ENCODE assay signal across 9 cellular contexts in the genomic region with DNA sequence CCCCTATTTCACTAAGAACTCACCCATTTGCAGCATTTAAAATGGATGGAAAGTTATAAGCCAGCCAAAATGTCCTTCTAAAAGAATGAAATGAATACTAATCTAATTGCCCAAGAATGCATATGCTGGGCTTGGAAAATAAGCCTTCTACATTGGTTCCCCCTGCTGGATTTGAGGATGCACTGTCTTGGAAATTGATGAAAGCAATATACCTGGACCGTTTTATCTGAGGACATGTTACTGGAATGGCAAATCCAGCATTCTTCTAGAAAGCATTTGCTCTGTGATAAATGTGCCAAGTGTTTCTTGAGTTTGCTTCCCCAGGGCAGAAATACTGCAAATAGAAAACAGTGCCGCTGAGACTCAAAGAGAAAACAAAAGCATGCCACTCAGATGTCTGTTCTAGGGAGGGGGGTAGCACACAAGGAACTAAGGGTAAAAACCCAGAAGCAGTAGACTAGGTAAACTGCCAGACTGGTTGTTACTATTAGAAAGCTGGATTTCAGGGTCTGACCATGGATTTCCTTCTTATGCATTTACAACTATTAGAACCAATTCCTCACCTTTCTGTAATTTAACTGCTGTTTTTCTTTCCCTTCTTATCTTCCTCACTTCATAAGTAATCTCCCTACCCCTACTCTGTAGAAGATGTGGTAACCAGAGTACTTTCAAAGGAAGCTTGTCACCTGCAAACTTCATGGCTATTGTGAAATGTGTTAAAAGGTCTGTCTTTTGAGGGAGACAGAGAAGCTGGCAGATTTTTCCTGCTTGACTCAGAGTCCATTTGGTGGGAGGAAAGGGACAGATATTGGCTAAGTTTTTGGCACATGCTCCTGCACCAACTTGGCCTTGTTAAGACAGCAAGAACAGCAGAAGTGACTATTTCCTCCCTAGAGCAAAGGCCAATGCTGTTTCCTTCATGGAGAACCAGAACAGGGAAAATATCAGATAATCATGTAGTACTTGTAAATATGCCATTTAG.
A peak's percentile ranks its signal among the peaks of the same experiment; 100 is the strongest.
DNase-seq lines count a peak whose midpoint lies in the region; ATAC-seq and TF ChIP-seq lines count a peak whose summit lies in the region.
"Had no signal": no experiment of that assay in that cellular context is flagged by ENCODE, and none has a peak within 500 bp of the region (broad histone marks: within the 10 kb centered on the region; RNA-seq: fewer than 3 reads in every experiment).

No MANE protein-coding gene starts in this region.

- ATAC-seq in HG02885 (IDR thresholded peaks at IDR 0.05; ENCODE audit: poor library complexity, unreplicated experiment): no peak

- WGBS in SK-N-SH (ENCODE audit: low lambda C conversion rate): 2% methylated on average over 2 of the region's 2 CpGs

- peak; percentile 88 for TF ChIP-seq RAD21 in SK-N-SH (IDR thresholded peaks at IDR 0.05; ENCODE audit: low read length)

- H3K79me2 ChIP-seq in SK-N-SH (ENCODE audit: insufficient read depth): no peaks in the 10 kb centered on the region

- H3K4me3 ChIP-seq in BJ (ENCODE audit: low read depth, low read length) (no peak overlapping the region), SK-N-SH (ENCODE audit: low read depth in 2 of 2, low read length in 1 of 2) (no peak overlapping the region; a peak in 1 of 4 replicates)
- H3K4me3 ChIP-seq in Jurkat, Clone E6-1 (ENCODE audit: low read length): no peak overlapping the region

- TF ChIP-seq EP300 in SK-N-SH (IDR thresholded peaks at IDR 0.05; ENCODE audit: borderline replicate concordance in 1 of 2, low read depth in 1 of 2, low read length in 1 of 2): no peak

- CTCF ChIA-PET in BJ (lab: Yijun Ruan, JAX): interaction anchor here (0.6 to 0.9 kb wide), 2 partner anchors 555 to 1597 kb away, joined by 3 read pairs; no protein-coding TSS in a partner anchor
- CTCF ChIA-PET in SK-N-SH (lab: Yijun Ruan, JAX): interaction anchor here (0.6 to 1.7 kb wide), 11 partner anchors 10 to 1593 kb away, joined by 3 to 6 read pairs (median 3); partner anchors contain the start of gene FLRT3

- no peak overlapping the region for H2AFZ ChIP-seq in SK-N-SH (ENCODE audit: low read depth)

- POLR2A ChIA-PET in BJ (lab: Charles Lee) (interaction anchor here (0.6 kb wide), 1 partner anchor 754 kb away, joined by 3 read pairs; no protein-coding TSS in a partner anchor), SK-N-SH (lab: Yijun Ruan, JAX) (no interaction called here)

- no peaks in the 10 kb centered on the region for H3F3A ChIP-seq in SK-N-SH (replicated peaks; ENCODE audit: insufficient read depth)

- H3K36me3 ChIP-seq in BJ (ENCODE audit: control insufficient read depth, insufficient read depth, low read length): no peaks in the 10 kb centered on the region
- H3K36me3 ChIP-seq in SK-N-SH (replicated peaks in 1 of 2; ENCODE audit: control insufficient read depth in 1 of 2, insufficient read depth in 2 of 2, low read length in 1 of 2): no peaks in the 10 kb centered on the region

- no peak overlapping the region for H3K27ac ChIP-seq in SK-N-SH (ENCODE audit: low read depth in 2 of 2, low read length in 1 of 2)

- H3K27me3 ChIP-seq in BJ (ENCODE audit: control insufficient read depth, insufficient read depth, low read length): no peaks in the 10 kb centered on the region
- H3K27me3 ChIP-seq in SK-N-SH (ENCODE audit: insufficient read depth): no peaks in the 10 kb centered on the region

- H3K27me3 Mint-ChIP-seq in T-helper 2 cell treated with Interferon-gamma antibody and Interleukin-4, amounts not matched to agents 5 μg/mL and 100 μg/mL, for 36 hours (ENCODE audit: low read depth): no peaks in the 10 kb centered on the region

- peak; percentile 11 for DNase-seq in BJ (ENCODE audit: low read depth)
- DNase-seq in Jurkat, Clone E6-1 (ENCODE audit: low read depth, low spot score): peak; percentile 14
- peak; percentile 39 for DNase-seq in SK-N-SH
- peak; percentile 11 for DNase-seq in hepatic stellate cell (ENCODE audit: low spot score)
- DNase-seq in superior temporal gyrus (ENCODE audit: extremely low spot score): peak; percentile 79
- DNase-seq in activated naive CD4-positive, alpha-beta T cell treated with anti-CD3 and anti-CD28 coated beads, Interleukin-2, amount 50 U/mL, for 16 hours: no peak
- no peak for DNase-seq in T-helper 2 cell treated with Interferon-gamma antibody and Interleukin-4, amounts not matched to agents 5 μg/mL and 100 μg/mL, for 36 hours (ENCODE audit: low spot score)

- no peaks in the 10 kb centered on the region for H3K36me3 Mint-ChIP-seq in T-helper 2 cell treated with Interferon-gamma antibody and Interleukin-4, amounts not matched to agents 5 μg/mL and 100 μg/mL, for 36 hours (ENCODE audit: low read depth)

- H3K4me3 Mint-ChIP-seq in T-helper 2 cell treated with Interferon-gamma antibody and Interleukin-4, amounts not matched to agents 5 μg/mL and 100 μg/mL, for 36 hours: no peak overlapping the region
- H3K4me3 Mint-ChIP-seq: stimulated activated naive CD8-positive, alpha-beta T cell treated with anti-CD3 and anti-CD28 coated beads, Interleukin-15, Interleukin-2, amounts not matched to agents 100 ng/mL and 50 ng/mL, for 24 hours had no signal

- no peak overlapping the region for H3K4me2 ChIP-seq in SK-N-SH

- H4K20me1 ChIP-seq in SK-N-SH (ENCODE audit: insufficient read depth): no peaks in the 10 kb centered on the region

- H3K9me2 ChIP-seq in SK-N-SH: no peaks in the 10 kb centered on the region

- H3K9me3 Mint-ChIP-seq in T-helper 2 cell treated with Interferon-gamma antibody and Interleukin-4, amounts not matched to agents 5 μg/mL and 100 μg/mL, for 36 hours: no peaks in the 10 kb centered on the region

- H3K9ac ChIP-seq in SK-N-SH: no peak overlapping the region

- TF ChIP-seq CTCF in BJ (IDR thresholded peaks at IDR 0.05; ENCODE audit: insufficient read depth, low read depth, low read length): peak; percentile 64
- peak; percentile 72 for TF ChIP-seq CTCF in SK-N-SH (IDR thresholded peaks at IDR 0.05)

- no peak overlapping the region for H3K27ac Mint-ChIP-seq in T-helper 2 cell treated with Interferon-gamma antibody and Interleukin-4, amounts not matched to agents 5 μg/mL and 100 μg/mL, for 36 hours
- H3K27ac Mint-ChIP-seq: stimulated activated naive CD8-positive, alpha-beta T cell treated with anti-CD3 and anti-CD28 coated beads, Interleukin-15, Interleukin-2, amounts not matched to agents 100 ng/mL and 50 ng/mL, for 24 hours had no signal

- H3K9me3 ChIP-seq in SK-N-SH: no peaks in the 10 kb centered on the region

- H3K4me1 Mint-ChIP-seq in T-helper 2 cell treated with Interferon-gamma antibody and Interleukin-4, amounts not matched to agents 5 μg/mL and 100 μg/mL, for 36 hours (ENCODE audit: low read depth): no peaks in the 10 kb centered on the region

- peaks cover 0 to 2% of the 10 kb centered on the region in 2 experiments; a peak in 2 of 4 replicates for H3K4me1 ChIP-seq in SK-N-SH (ENCODE audit: control insufficient read depth in 1 of 2, insufficient read depth in 2 of 2, low read depth in 1 of 2, low read length in 1 of 2)

TF ChIP-seq in SK-N-SH, 30 proteins besides CTCF, POLR2A, EP300 and RAD21:
- TF ChIP-seq SMC3 (IDR thresholded peaks at IDR 0.05; ENCODE audit: low read depth, low read length): peak; percentile 70
- TF ChIP-seq, protein P1, sequence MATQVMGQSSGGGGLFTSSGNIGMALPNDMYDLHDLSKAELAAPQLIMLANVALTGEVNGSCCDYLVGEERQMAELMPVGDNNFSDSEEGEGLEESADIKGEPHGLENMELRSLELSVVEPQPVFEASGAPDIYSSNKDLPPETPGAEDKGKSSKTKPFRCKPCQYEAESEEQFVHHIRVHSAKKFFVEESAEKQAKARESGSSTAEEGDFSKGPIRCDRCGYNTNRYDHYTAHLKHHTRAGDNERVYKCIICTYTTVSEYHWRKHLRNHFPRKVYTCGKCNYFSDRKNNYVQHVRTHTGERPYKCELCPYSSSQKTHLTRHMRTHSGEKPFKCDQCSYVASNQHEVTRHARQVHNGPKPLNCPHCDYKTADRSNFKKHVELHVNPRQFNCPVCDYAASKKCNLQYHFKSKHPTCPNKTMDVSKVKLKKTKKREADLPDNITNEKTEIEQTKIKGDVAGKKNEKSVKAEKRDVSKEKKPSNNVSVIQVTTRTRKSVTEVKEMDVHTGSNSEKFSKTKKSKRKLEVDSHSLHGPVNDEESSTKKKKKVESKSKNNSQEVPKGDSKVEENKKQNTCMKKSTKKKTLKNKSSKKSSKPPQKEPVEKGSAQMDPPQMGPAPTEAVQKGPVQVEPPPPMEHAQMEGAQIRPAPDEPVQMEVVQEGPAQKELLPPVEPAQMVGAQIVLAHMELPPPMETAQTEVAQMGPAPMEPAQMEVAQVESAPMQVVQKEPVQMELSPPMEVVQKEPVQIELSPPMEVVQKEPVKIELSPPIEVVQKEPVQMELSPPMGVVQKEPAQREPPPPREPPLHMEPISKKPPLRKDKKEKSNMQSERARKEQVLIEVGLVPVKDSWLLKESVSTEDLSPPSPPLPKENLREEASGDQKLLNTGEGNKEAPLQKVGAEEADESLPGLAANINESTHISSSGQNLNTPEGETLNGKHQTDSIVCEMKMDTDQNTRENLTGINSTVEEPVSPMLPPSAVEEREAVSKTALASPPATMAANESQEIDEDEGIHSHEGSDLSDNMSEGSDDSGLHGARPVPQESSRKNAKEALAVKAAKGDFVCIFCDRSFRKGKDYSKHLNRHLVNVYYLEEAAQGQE (IDR thresholded peaks at IDR 0.05; ENCODE audit: low read depth, low read length): no peak

Comparison
In these comparisons a context has a peak if more than half of its experiments do, and no peak if none do; other contexts are left out.
1. DNase-seq: peak in BJ (single experiment), Jurkat, Clone E6-1 (single experiment), SK-N-SH (single experiment), hepatic stellate cell (single experiment) and superior temporal gyrus (single experiment); none in activated naive CD4-positive, alpha-beta T cell treated with anti-CD3 and anti-CD28 coated beads, Interleukin-2, amount 50 U/mL, for 16 hours (single experiment) and T-helper 2 cell treated with Interferon-gamma antibody and Interleukin-4, amounts not matched to agents 5 μg/mL and 100 μg/mL, for 36 hours (single experiment).